ENCODE assay signal across 21 cellular contexts in the genomic region with DNA sequence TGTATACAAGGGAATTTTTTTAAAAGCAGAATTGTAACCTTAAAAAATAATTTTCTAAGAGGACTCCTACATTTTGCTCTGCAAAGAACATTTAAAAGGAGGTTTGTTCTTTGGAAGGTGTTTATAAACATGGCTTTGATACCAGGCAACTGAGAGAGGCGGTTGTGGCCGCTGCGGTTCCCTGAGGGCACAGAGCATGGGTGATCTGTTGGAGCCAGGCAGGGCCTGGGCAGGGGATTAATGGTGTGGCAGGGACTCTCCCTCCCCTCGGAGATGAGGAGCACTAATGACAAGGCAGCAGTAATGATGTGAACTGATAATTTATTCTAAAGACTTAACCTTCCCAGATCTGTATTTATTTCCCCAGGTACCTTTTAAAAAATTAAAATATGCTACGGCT.
"Had no signal": no experiment of that assay in that cellular context is flagged by ENCODE, and none has a peak within 500 bp of the region (broad histone marks: within the 10 kb centered on the region; RNA-seq: fewer than 3 reads in every experiment).

No MANE protein-coding gene starts in this region.

- DNase-seq: activated CD4-positive, alpha-beta T cell treated with anti-CD3 and anti-CD28 coated beads, Interleukin-2, amount 10 ng/mL, durations not matched to agents 7 days and 5 days; activated CD4-positive, CD25-positive, alpha-beta regulatory T cell treated with anti-CD3 and anti-CD28 coated beads, Interleukin-2, amount 50 U/mL, for 72 hours; activated CD8-positive, alpha-beta memory T cell treated with anti-CD3 and anti-CD28 coated beads, Interleukin-2, amount 10 ng/mL, durations not matched to agents 7 days and 5 days; activated CD8-positive, alpha-beta T cell treated with anti-CD3 and anti-CD28 coated beads for 36 hours; activated gamma-delta T cell; activated naive CD4-positive, alpha-beta T cell treated with anti-CD3 and anti-CD28 coated beads, Interleukin-2, amount 50 U/mL, for 16 hours; activated naive CD8-positive, alpha-beta T cell treated with anti-CD3 and anti-CD28 coated beads, Interleukin-2, amount 50 U/mL, for 24 hours; activated T-cell treated with anti-CD3 and anti-CD28 coated beads for 4 hours; caudate nucleus; effector CD4-positive, alpha-beta T cell; erythroblast; foreskin fibroblast; mesendoderm; naive B cell; occipital lobe; stimulated activated CD4-positive, alpha-beta T cell treated with anti-CD3 and anti-CD28 coated beads, Interleukin-12 subunit alpha, Interleukin-12 subunit beta, amount 100 ng/mL, for 4 hours; stimulated activated CD4-positive, alpha-beta T cell treated with anti-CD3 and anti-CD28 coated beads, Interleukin-1b, Interleukin-23, amount 100 ng/mL, for 48 hours; transverse colon had no signal

- H3K27me3 ChIP-seq: transverse colon had no signal

- H3K9me3 ChIP-seq: transverse colon had no signal

- H3K4me3 Mint-ChIP-seq: activated CD4-positive, alpha-beta T cell treated with anti-CD3 and anti-CD28 coated beads, Interleukin-2, amount 10 ng/mL, durations not matched to agents 7 days and 5 days; activated CD8-positive, alpha-beta memory T cell treated with anti-CD3 and anti-CD28 coated beads, Interleukin-2, amount 10 ng/mL, durations not matched to agents 7 days and 5 days; activated CD8-positive, alpha-beta T cell treated with anti-CD3 and anti-CD28 coated beads for 36 hours; activated naive CD8-positive, alpha-beta T cell treated with anti-CD3 and anti-CD28 coated beads, Interleukin-2, amount 50 U/mL, for 24 hours; activated T-helper 1 cell treated with anti-CD3 and anti-CD28 coated beads, Interleukin-12 subunit alpha, Interleukin-12 subunit beta, Interleukin-2, Interleukin-4 antibody, amounts not matched to agents 30 ng/mL and 10 ng/mL and 1 ng/mL, durations not matched to agents 14 hours and 24 hours and 36 hours; dendritic cell treated with granulocyte-macrophage colony-stimulating factor and Interleukin-4, amounts not matched to agents 40 ng/mL and 50 ng/mL, for 4 days; naive B cell; neural crest cell had no signal

- H3K4me3 ChIP-seq: transverse colon had no signal

- H3K27me3 Mint-ChIP-seq: activated CD4-positive, alpha-beta T cell treated with anti-CD3 and anti-CD28 coated beads, Interleukin-2, amount 10 ng/mL, durations not matched to agents 7 days and 5 days; activated CD8-positive, alpha-beta memory T cell treated with anti-CD3 and anti-CD28 coated beads, Interleukin-2, amount 10 ng/mL, durations not matched to agents 7 days and 5 days; activated CD8-positive, alpha-beta T cell treated with anti-CD3 and anti-CD28 coated beads for 36 hours; activated naive CD8-positive, alpha-beta T cell treated with anti-CD3 and anti-CD28 coated beads, Interleukin-2, amount 50 U/mL, for 24 hours; dendritic cell treated with granulocyte-macrophage colony-stimulating factor and Interleukin-4, amounts not matched to agents 40 ng/mL and 50 ng/mL, for 4 days; naive B cell had no signal

- H3K27ac ChIP-seq: transverse colon had no signal

- H3K27ac Mint-ChIP-seq: activated CD4-positive, alpha-beta T cell treated with anti-CD3 and anti-CD28 coated beads, Interleukin-2, amount 10 ng/mL, durations not matched to agents 7 days and 5 days; activated CD8-positive, alpha-beta memory T cell treated with anti-CD3 and anti-CD28 coated beads, Interleukin-2, amount 10 ng/mL, durations not matched to agents 7 days and 5 days; activated CD8-positive, alpha-beta T cell treated with anti-CD3 and anti-CD28 coated beads for 36 hours; activated naive CD8-positive, alpha-beta T cell treated with anti-CD3 and anti-CD28 coated beads, Interleukin-2, amount 50 U/mL, for 24 hours; activated T-helper 1 cell treated with anti-CD3 and anti-CD28 coated beads, Interleukin-12 subunit alpha, Interleukin-12 subunit beta, Interleukin-2, Interleukin-4 antibody, amounts not matched to agents 30 ng/mL and 10 ng/mL and 1 ng/mL, durations not matched to agents 14 hours and 24 hours and 36 hours; dendritic cell treated with granulocyte-macrophage colony-stimulating factor and Interleukin-4, amounts not matched to agents 40 ng/mL and 50 ng/mL, for 4 days had no signal

- H3K9me3 Mint-ChIP-seq: activated CD4-positive, alpha-beta T cell treated with anti-CD3 and anti-CD28 coated beads, Interleukin-2, amount 10 ng/mL, durations not matched to agents 7 days and 5 days; activated CD8-positive, alpha-beta T cell treated with anti-CD3 and anti-CD28 coated beads for 36 hours; activated naive CD8-positive, alpha-beta T cell treated with anti-CD3 and anti-CD28 coated beads, Interleukin-2, amount 50 U/mL, for 24 hours; activated T-helper 1 cell treated with anti-CD3 and anti-CD28 coated beads, Interleukin-12 subunit alpha, Interleukin-12 subunit beta, Interleukin-2, Interleukin-4 antibody, amounts not matched to agents 30 ng/mL and 10 ng/mL and 1 ng/mL, durations not matched to agents 14 hours and 24 hours and 36 hours; dendritic cell treated with granulocyte-macrophage colony-stimulating factor and Interleukin-4, amounts not matched to agents 40 ng/mL and 50 ng/mL, for 4 days; naive B cell; neural crest cell had no signal

- H3K36me3 ChIP-seq: transverse colon had no signal

- ATAC-seq: activated CD8-positive, alpha-beta memory T cell treated with anti-CD3 and anti-CD28 coated beads, Interleukin-2, amount 10 ng/mL, durations not matched to agents 7 days and 5 days; activated CD8-positive, alpha-beta T cell treated with anti-CD3 and anti-CD28 coated beads for 36 hours; activated naive CD8-positive, alpha-beta T cell treated with anti-CD3 and anti-CD28 coated beads, Interleukin-2, amount 50 U/mL, for 24 hours had no signal
